Comparison of ENCODE assay signal across 12 cellular contexts in the genomic region with DNA sequence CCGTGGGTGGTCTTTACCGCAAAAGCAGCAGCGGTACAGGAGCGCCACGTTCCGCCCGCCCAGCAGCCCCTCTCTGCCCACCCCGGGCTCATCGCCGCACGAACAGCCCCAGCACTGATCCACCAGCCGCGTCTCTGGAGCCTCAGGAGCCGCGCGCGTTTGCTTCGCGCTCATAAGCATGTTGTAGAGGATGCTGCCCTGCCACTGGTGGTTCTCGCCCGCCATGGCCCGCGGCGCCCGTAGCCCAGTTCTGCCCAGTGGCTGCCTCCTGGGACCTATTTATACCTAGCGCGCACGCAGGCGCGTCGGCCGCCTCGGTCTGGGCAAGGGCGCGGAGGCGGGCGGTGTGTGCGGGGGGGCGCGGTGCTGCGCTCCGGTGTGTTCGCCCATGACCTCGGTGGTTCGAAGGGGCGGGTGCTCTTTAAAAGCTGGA. TPM values are rescaled to one million over a fixed set of nuclear protein-coding genes. Genes with fewer than 3 reads are reported as not detected.
DNase-seq lines count a peak whose midpoint lies in the region; ATAC-seq, FAIRE-seq and TF ChIP-seq lines count a peak whose summit lies in the region.
"Had no signal": no experiment of that assay in that cellular context is flagged by ENCODE, and none has a peak within 500 bp of the region (broad histone marks: within the 10 kb centered on the region; RNA-seq: fewer than 3 reads in every experiment).

A gene with protein sequence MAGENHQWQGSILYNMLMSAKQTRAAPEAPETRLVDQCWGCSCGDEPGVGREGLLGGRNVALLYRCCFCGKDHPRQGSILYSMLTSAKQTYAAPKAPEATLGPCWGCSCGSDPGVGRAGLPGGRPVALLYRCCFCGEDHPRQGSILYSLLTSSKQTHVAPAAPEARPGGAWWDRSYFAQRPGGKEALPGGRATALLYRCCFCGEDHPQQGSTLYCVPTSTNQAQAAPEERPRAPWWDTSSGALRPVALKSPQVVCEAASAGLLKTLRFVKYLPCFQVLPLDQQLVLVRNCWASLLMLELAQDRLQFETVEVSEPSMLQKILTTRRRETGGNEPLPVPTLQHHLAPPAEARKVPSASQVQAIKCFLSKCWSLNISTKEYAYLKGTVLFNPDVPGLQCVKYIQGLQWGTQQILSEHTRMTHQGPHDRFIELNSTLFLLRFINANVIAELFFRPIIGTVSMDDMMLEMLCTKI (minus strand): TSS at position 252 of the 433 bp plus-strand sequence. CDS start 27 bp downstream, at position 225.

- H3K27me3 ChIP-seq in body of pancreas: no peaks in the 10 kb centered on the region

- H3K9me3 ChIP-seq in body of pancreas (no peaks in the 10 kb centered on the region), kidney (ENCODE audit: control insufficient read depth in 1 of 2, low read length in 2 of 2) (no peaks in the 10 kb centered on the region)

- FAIRE-seq in kidney (lab: Jason Lieb, UNC) (no peak), frontal cortex (lab: Jason Lieb, UNC) (no peak)
- FAIRE-seq: TTC549 had no signal

- H3K4me1 ChIP-seq in body of pancreas: no peaks in the 10 kb centered on the region
- no peaks in the 10 kb centered on the region for H3K4me1 ChIP-seq in kidney (ENCODE audit: control insufficient read depth in 1 of 2, insufficient read depth in 1 of 2, low read depth in 1 of 2, low read length in 2 of 2)

- H3K9ac ChIP-seq in kidney (ENCODE audit: low read length in 2 of 2): no peak within 1 kb of the TSS

- H3K27ac ChIP-seq in body of pancreas (no peak within 1 kb of the TSS), kidney (ENCODE audit: low read depth in 2 of 2, low read length in 2 of 2) (no peak within 1 kb of the TSS)

- 2 to 15% methylated on average over 7 to 25 of the region's 46 CpGs for whole genome bisulfite sequencing in body of pancreas, 2 donors

- H3K36me3 ChIP-seq in body of pancreas (replicated peaks in 1 of 2; ENCODE audit: insufficient read depth in 1 of 2, low read depth in 2 of 2): no peaks in the 10 kb centered on the region
- H3K36me3 ChIP-seq in kidney (ENCODE audit: control insufficient read depth in 1 of 2, insufficient read depth in 2 of 2, low read length in 2 of 2): no peaks in the 10 kb centered on the region

- H3K4me3 ChIP-seq in body of pancreas (no peak within 1 kb of the TSS), kidney (ENCODE audit: low read length in 2 of 2) (no peak within 1 kb of the TSS)

- DNase-seq in stimulated activated CD4-positive, alpha-beta T cell treated with anti-CD3 and anti-CD28 coated beads, Interleukin-15, amount 100 ng/mL, for 24 hours: peak; percentile 1
- DNase-seq in stimulated activated CD4-positive, alpha-beta T cell treated with anti-CD3 and anti-CD28 coated beads, Interleukin-4, amount 100 ng/mL, for 1 hour: no peak
- DNase-seq in body of pancreas (peak; percentile 7 to 20 (median 10)), kidney (peak; percentile 63), frontal cortex (ENCODE audit: low spot score in 2 of 2) (no peak)
- DNase-seq: CD4-positive, alpha-beta memory T cell; stimulated activated CD4-positive, alpha-beta T cell treated with anti-CD3 and anti-CD28 coated beads, Interleukin-4, amount 100 ng/mL, for 4 hours had no signal

- intact Hi-C loops in body of pancreas (cut with DNase I): no loop called here
- intact Hi-C loops in kidney (cut with DNase I): no loop called here

- TF ChIP-seq CTCF in body of pancreas (IDR thresholded peaks at IDR 0.05) (no peak), kidney (IDR thresholded peaks at IDR 0.05; ENCODE audit: borderline replicate concordance, extremely low read depth, insufficient read depth) (no peak)

- no peak for ATAC-seq in body of pancreas
- ATAC-seq in HG02571 (IDR thresholded peaks at IDR 0.05; ENCODE audit: unreplicated experiment): no peak
- ATAC-seq in GM21423 (IDR thresholded peaks at IDR 0.05; ENCODE audit: unreplicated experiment): no peak
- no peak for ATAC-seq in GM21515 (IDR thresholded peaks at IDR 0.05; ENCODE audit: unreplicated experiment)

- TF ChIP-seq POLR2A in body of pancreas (IDR thresholded peaks at IDR 0.05): peak in 2 of 3 donors; percentile 16 to 35

RNA-seq across cellular contexts. Expression of the gene that starts here (rescaled TPM):
- total RNA-seq in body of pancreas: under 1 TPM in 1 of 2 donors, not detected in 1; 0.78 TPM
- 0.16 TPM for total RNA-seq in kidney
- not detected for polyA plus RNA-seq in kidney (ENCODE audit: insufficient read depth, low read depth, low replicate concordance)
- 0.41 TPM for total RNA-seq in frontal cortex
- total RNA-seq: CD4-positive, alpha-beta memory T cell; liver had no signal
- polyA plus RNA-seq: CD4-positive, alpha-beta memory T cell; liver had no signal

Comparison
In these comparisons a context has a peak if more than half of its experiments do, and no peak if none do; other contexts are left out.
1. Peak in DNase-seq in body of pancreas; RNA of the gene not detected or under 1 TPM.
2. Peak in DNase-seq in kidney; RNA of the gene not detected or under 1 TPM.